22 cellular contexts compared by ENCODE assay signal in the genomic region with DNA sequence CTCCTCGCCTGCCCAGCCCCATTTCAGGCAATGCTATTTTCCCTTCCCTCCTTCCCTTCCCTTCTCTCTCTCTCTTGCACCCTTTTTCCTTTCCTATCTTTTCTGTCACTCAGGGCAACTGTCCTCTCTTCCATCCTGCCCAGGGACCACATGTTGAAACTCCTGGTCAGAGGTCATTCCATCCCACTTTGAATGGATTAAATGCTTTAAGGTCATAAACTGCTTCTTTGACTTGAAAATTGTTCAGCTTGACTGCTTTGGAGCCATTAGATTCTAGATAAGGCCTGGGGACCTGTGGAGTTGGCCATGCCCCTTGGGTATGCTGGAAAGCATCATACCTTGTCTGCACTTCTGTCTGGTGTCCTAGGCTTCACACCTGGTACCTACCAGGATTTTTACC.
DNase-seq lines count a peak whose midpoint lies in the region; ATAC-seq, FAIRE-seq and TF ChIP-seq lines count a peak whose summit lies in the region.
"Had no signal": no experiment of that assay in that cellular context is flagged by ENCODE, and none has a peak within 500 bp of the region (broad histone marks: within the 10 kb centered on the region; RNA-seq: fewer than 3 reads in every experiment).

No MANE protein-coding gene starts in this region.

- no peaks in the 10 kb centered on the region for H3K23me2 ChIP-seq in H1 (ENCODE audit: low read depth, low read length)

- H2BK12ac ChIP-seq in H1 (ENCODE audit: low read depth, low read length), result no peak overlapping the region

- BruUV-seq in IMR-90 (replicated peaks; lab: Mats Ljungman, UMichigan) (no TSS peak), MCF 10A (replicated peaks; lab: Mats Ljungman, UMichigan) (no TSS peak), HepG2 (replicated peaks; lab: Mats Ljungman, UMichigan) (no TSS peak)

- H3K79me2 ChIP-seq in H1 (ENCODE audit: control insufficient read depth in 1 of 2, insufficient read depth in 2 of 2, low read length in 2 of 2) (no peaks in the 10 kb centered on the region), HepG2 (ENCODE audit: insufficient read depth, low read length) (no peaks in the 10 kb centered on the region)

- peaks cover 0 to 9% (median 0%) of the 10 kb centered on the region in 11 experiments; a peak in 2 of 22 replicates for H3K9me3 ChIP-seq in BLaER1 treated with 17β-estradiol and CSF1 and Interleukin-3, amounts not matched to agents 10 nM and 100 nM (replicated peaks in 1 of 11)
- no peaks in the 10 kb centered on the region for H3K9me3 ChIP-seq in IMR-90 (ENCODE audit: control insufficient read depth, insufficient read depth, low read length)
- no peaks in the 10 kb centered on the region for H3K9me3 ChIP-seq in H1 (ENCODE audit: insufficient read depth in 2 of 2, low read depth in 1 of 2, low read length in 1 of 2)
- no peaks in the 10 kb centered on the region for H3K9me3 ChIP-seq in heart right ventricle
- H3K9me3 ChIP-seq in HepG2 (ENCODE audit: low read length), result no peaks in the 10 kb centered on the region

- POLR2A ChIA-PET in IMR-90 (lab: Charles Lee; ENCODE audit: unreplicated experiment) (no interaction called here), H1 (lab: Charles Lee; ENCODE audit: partially characterized antibody) (no interaction called here), MCF 10A (lab: Yijun Ruan, JAX) (no interaction called here), HepG2 (lab: Yijun Ruan, JAX) (no interaction called here)

- H2AK9ac ChIP-seq in IMR-90 (replicated peaks; ENCODE audit: low read depth, low read length, poor library complexity), result no peak overlapping the region

- H3K9ac ChIP-seq in BLaER1 treated with 17β-estradiol and CSF1 and Interleukin-3, amounts not matched to agents 10 nM and 100 nM, result peak overlapping the region in 1 of 11 experiments; percentile 36; a peak in 1 of 22 replicates
- no peak overlapping the region for H3K9ac ChIP-seq in IMR-90 (ENCODE audit: low read depth, low read length)
- H3K9ac ChIP-seq in H1 (replicated peaks in 1 of 4; ENCODE audit: extremely low read depth in 1 of 4, low read depth in 3 of 4, low read length in 3 of 4), result no peak overlapping the region
- H3K9ac ChIP-seq in HepG2 (ENCODE audit: insufficient read depth, low read depth, low read length), result no peak overlapping the region

- H3K36me3 ChIP-seq in BLaER1 treated with 17β-estradiol and CSF1 and Interleukin-3, amounts not matched to agents 10 nM and 100 nM, result peaks cover 0 to 13% (median 4%) of the 10 kb centered on the region in 11 experiments; a peak in 5 of 22 replicates
- H3K36me3 ChIP-seq in IMR-90 (ENCODE audit: control insufficient read depth, insufficient read depth, low read length), result no peaks in the 10 kb centered on the region
- no peaks in the 10 kb centered on the region for H3K36me3 ChIP-seq in H1 (ENCODE audit: control insufficient read depth in 2 of 4, insufficient read depth in 4 of 4, low read length in 3 of 4)
- no peaks in the 10 kb centered on the region for H3K36me3 ChIP-seq in heart right ventricle
- no peaks in the 10 kb centered on the region; a peak in 1 of 5 replicates for H3K36me3 ChIP-seq in HepG2 (replicated peaks in 1 of 2; ENCODE audit: control insufficient read depth in 1 of 2, insufficient read depth in 2 of 2, low read length in 2 of 2)

- H4K8ac ChIP-seq in IMR-90 (ENCODE audit: low read depth in 2 of 2, low read length in 2 of 2) (no peak overlapping the region), H1 (ENCODE audit: extremely low read depth, insufficient read depth, low read length) (no peak overlapping the region)

- H3K36me3 Mint-ChIP-seq in osteocyte (ENCODE audit: unreplicated experiment), result no peaks in the 10 kb centered on the region
- peaks cover 7% of the 10 kb centered on the region for H3K36me3 Mint-ChIP-seq in MCF 10A (ENCODE audit: insufficient read depth, unreplicated experiment)

- H3K4me1 ChIP-seq in BLaER1 treated with 17β-estradiol and CSF1 and Interleukin-3, amounts not matched to agents 10 nM and 100 nM, result peaks cover 26 to 88% (median 59%) of the 10 kb centered on the region in 10 experiments
- H3K4me1 ChIP-seq in IMR-90 (ENCODE audit: control insufficient read depth, insufficient read depth, low read length) (peaks cover 2% of the 10 kb centered on the region), H1 (replicated peaks in 1 of 4; ENCODE audit: control insufficient read depth in 3 of 4, insufficient read depth in 4 of 4, low read length in 3 of 4) (peaks cover 0 to 4% (median 2%) of the 10 kb centered on the region in 4 experiments; a peak in 3 of 7 replicates), heart right ventricle (peaks cover 3 to 47% (median 14%) of the 10 kb centered on the region in 9 donors), HepG2 (ENCODE audit: insufficient read depth, low read length) (no peaks in the 10 kb centered on the region)

- no peak overlapping the region for H4K91ac ChIP-seq in IMR-90 (ENCODE audit: insufficient read depth, low read depth, low read length)
- no peak overlapping the region for H4K91ac ChIP-seq in H1 (replicated peaks; ENCODE audit: insufficient read length, low read length)

- H2AK5ac ChIP-seq in IMR-90 (ENCODE audit: low read depth, low read length), result no peak overlapping the region
- H2AK5ac ChIP-seq in H1 (ENCODE audit: low read depth, low read length), result no peak overlapping the region

- no peak overlapping the region for H3K14ac ChIP-seq in IMR-90 (replicated peaks; ENCODE audit: low read depth, low read length)
- H3K14ac ChIP-seq in H1 (ENCODE audit: insufficient read length), result no peak overlapping the region

- H3K9me3 Mint-ChIP-seq in osteocyte (ENCODE audit: unreplicated experiment), result no peaks in the 10 kb centered on the region
- H3K9me3 Mint-ChIP-seq in MCF 10A (ENCODE audit: unreplicated experiment), result no peaks in the 10 kb centered on the region

- FAIRE-seq in H1 (lab: Jason Lieb, UNC) (no peak), HepG2 (lab: Jason Lieb, UNC) (no peak)
- FAIRE-seq: GM19239 had no signal

- H3K27ac ChIP-seq in BLaER1 treated with 17β-estradiol and CSF1 and Interleukin-3, amounts not matched to agents 10 nM and 100 nM, result peak overlapping the region in 2 of 11 experiments; percentile 41 to 55; a peak in 1 of 22 replicates
- H3K27ac ChIP-seq in IMR-90 (ENCODE audit: insufficient read depth, low read length) (no peak overlapping the region), H1 (ENCODE audit: low read depth, low read length) (no peak overlapping the region), heart right ventricle (peak overlapping the region in 1 of 10 donors; percentile 61), HepG2 (ENCODE audit: extremely low read length, insufficient read depth, low read length) (no peak overlapping the region)
- H3K27ac ChIP-seq: C4-2B had no signal

- TF ChIP-seq EP300 in H1 (IDR thresholded peaks at IDR 0.05; ENCODE audit: borderline replicate concordance in 1 of 2, low read depth in 2 of 2, low read length in 2 of 2) (no peak), HepG2 (IDR thresholded peaks at IDR 0.05; ENCODE audit: low read depth in 2 of 2, low read length in 2 of 2) (no peak), HepG2 (CRISPR knock-in tag; IDR thresholded peaks at IDR 0.05; ENCODE audit: borderline replicate concordance) (no peak)

- H4K5ac ChIP-seq in IMR-90 (ENCODE audit: low read depth, low read length) (no peak overlapping the region), H1 (ENCODE audit: insufficient read length, low read depth, low read length) (no peak overlapping the region)

- TF ChIP-seq RAD21 in IMR-90 (IDR thresholded peaks at IDR 0.05; ENCODE audit: low read length) (no peak), H1 (IDR thresholded peaks at IDR 0.05 in 1 of 2, conservative IDR thresholded peaks at IDR 0.05 in 1 of 2; ENCODE audit: low read depth in 2 of 2, low read length in 2 of 2) (no peak), HepG2 (CRISPR knock-in tag; IDR thresholded peaks at IDR 0.05) (no peak)

- no peak for TF ChIP-seq CTCF in IMR-90 (conservative IDR thresholded peaks at IDR 0.05; ENCODE audit: low read depth, low read length)
- no peak for TF ChIP-seq CTCF in H1 (IDR thresholded peaks at IDR 0.05; ENCODE audit: control extremely low read depth in 1 of 3, insufficient read depth in 1 of 3, low read depth in 1 of 3, low read length in 3 of 3)
- TF ChIP-seq CTCF in osteocyte (IDR thresholded peaks at IDR 0.05), result no peak
- no peak for TF ChIP-seq CTCF in heart right ventricle (IDR thresholded peaks at IDR 0.05)
- TF ChIP-seq CTCF in MCF 10A (IDR thresholded peaks at IDR 0.05; ENCODE audit: unreplicated experiment), result no peak
- TF ChIP-seq CTCF in HepG2 (CRISPR knock-in tag; IDR thresholded peaks at IDR 0.05), result no peak

- CTCF ChIA-PET in IMR-90 (lab: Yijun Ruan, JAX), result no interaction called here
- CTCF ChIA-PET in H1 (lab: Charles Lee; ENCODE audit: partially characterized antibody), result interaction anchor here (0.6 to 1.0 kb wide), 4 partner anchors 13 to 68 kb away, joined by 3 to 6 read pairs (median 4); no protein-coding TSS in a partner anchor
- CTCF ChIA-PET in MCF 10A (lab: Yijun Ruan, JAX), result interaction anchor here (0.6 to 0.7 kb wide), 3 partner anchors 1341 to 1387 kb away, joined by 3 to 4 read pairs (median 4); no protein-coding TSS in a partner anchor
- CTCF ChIA-PET in HepG2 (lab: Yijun Ruan, JAX; ENCODE audit: low intra/inter-chr PET ratio, low total read pairs), result no interaction called here

- H3K27me3 Mint-ChIP-seq in osteocyte (ENCODE audit: unreplicated experiment) (no peaks in the 10 kb centered on the region), MCF 10A (ENCODE audit: insufficient read depth, unreplicated experiment) (no peaks in the 10 kb centered on the region)

- H2BK5ac ChIP-seq in IMR-90 (ENCODE audit: low read depth, low read length, poor library complexity, severe bottlenecking) (no peak overlapping the region), H1 (ENCODE audit: low read depth, low read length) (no peak overlapping the region)

- 0 out of 2 replicates have a peak, but pooled peaks cover 1% of the 10 kb centered on the region for H3K9me1 ChIP-seq in IMR-90 (ENCODE audit: insufficient read depth, low read length)

- H3K4me3 Mint-ChIP-seq in osteocyte (ENCODE audit: unreplicated experiment), result no peak overlapping the region
- H3K4me3 Mint-ChIP-seq in MCF 10A (ENCODE audit: unreplicated experiment), result no peak overlapping the region

- WGBS in IMR-90 (ENCODE audit: extremely low coverage in 2 of 2, insufficient read length in 1 of 2), 2 experiments, result 100% methylated on average over 1 of the region's 1 CpG; no CpG with 5 or more reads in 1 of the 2 experiments
- 100% methylated on average over 1 of the region's 1 CpG; no CpG with 5 or more reads in 1 of the 2 experiments for WGBS in H1 (ENCODE audit: extremely low coverage in 1 of 2, insufficient coverage in 1 of 2, insufficient read length in 1 of 2, insufficient replicate concordance in 2 of 2, low coverage in 1 of 2, low lambda C conversion rate in 2 of 2, missing lambda C conversion rate in 1 of 2), 2 experiments
- WGBS in heart right ventricle, 2 donors, result 100% methylated on average over 1 of the region's 1 CpG
- 88% methylated on average over 1 of the region's 1 CpG for WGBS in HepG2 (ENCODE audit: low lambda C conversion rate)

- no peak overlapping the region for H3K27ac Mint-ChIP-seq in osteocyte (ENCODE audit: unreplicated experiment)
- H3K27ac Mint-ChIP-seq in MCF 10A (ENCODE audit: low read depth, unreplicated experiment), result no peak overlapping the region

- H3K56ac ChIP-seq in IMR-90 (ENCODE audit: extremely low read depth, insufficient read depth, low read length) (no peak overlapping the region), H1 (replicated peaks; ENCODE audit: insufficient read length, low read depth, low read length) (no peak overlapping the region)

- in situ Hi-C loops in IMR-90 (cut with MboI; ENCODE audit: low sequenced_read_pairs), result no loop called here
- in situ Hi-C loops in HepG2 (cut with HindIII; ENCODE audit: extremely low pct_ligation_motif_present, low pct_unique_long_range_greater_than_20kb), result no loop called here

- H2AFZ ChIP-seq in IMR-90 (replicated peaks; ENCODE audit: low read length, poor library complexity) (no peak overlapping the region), H1 (ENCODE audit: low read length) (no peak overlapping the region), HepG2 (ENCODE audit: low read length) (no peak overlapping the region)

- dilution Hi-C loops in IMR-90 (cut with HindIII; ENCODE audit: low sequenced_read_pairs, unreplicated experiment), result no loop called here

- H2BK15ac ChIP-seq in IMR-90 (ENCODE audit: low read depth, low read length), result no peak overlapping the region
- H2BK15ac ChIP-seq in H1 (ENCODE audit: low read length), result no peak overlapping the region

- no peak overlapping the region for H2BK120ac ChIP-seq in IMR-90 (ENCODE audit: low read depth, low read length)
- no peak overlapping the region for H2BK120ac ChIP-seq in H1 (replicated peaks; ENCODE audit: low read depth, low read length)

- no peaks in the 10 kb centered on the region for H3K27me3 ChIP-seq in BLaER1 treated with 17β-estradiol and CSF1 and Interleukin-3, amounts not matched to agents 10 nM and 100 nM
- H3K27me3 ChIP-seq in IMR-90 (ENCODE audit: control insufficient read depth, insufficient read depth, low read length) (no peaks in the 10 kb centered on the region), H1 (replicated peaks in 1 of 4; ENCODE audit: control insufficient read depth in 3 of 4, extremely low read depth in 1 of 4, insufficient read depth in 3 of 4, low read length in 3 of 4) (no peaks in the 10 kb centered on the region; a peak in 1 of 7 replicates), heart right ventricle (no peaks in the 10 kb centered on the region), HepG2 (ENCODE audit: control insufficient read depth in 1 of 2, insufficient read depth in 2 of 2, low read length in 2 of 2) (no peaks in the 10 kb centered on the region)

- H2BK20ac ChIP-seq in IMR-90 (ENCODE audit: low read depth, low read length) (no peak overlapping the region), H1 (ENCODE audit: low read length) (no peak overlapping the region)

- H3K18ac ChIP-seq in IMR-90 (ENCODE audit: low read depth, low read length) (no peak overlapping the region), H1 (ENCODE audit: extremely low read depth, low read length) (no peak overlapping the region)

- H3K4me1 Mint-ChIP-seq in osteocyte (ENCODE audit: unreplicated experiment) (peaks cover 19% of the 10 kb centered on the region), MCF 10A (ENCODE audit: insufficient read depth, unreplicated experiment) (no peaks in the 10 kb centered on the region)

- H3K4me2 ChIP-seq in BLaER1 treated with 17β-estradiol and CSF1 and Interleukin-3, amounts not matched to agents 10 nM and 100 nM, result peak overlapping the region in 8 of 11 experiments; percentile 14 to 88 (median 60); a peak in 15 of 22 replicates
- H3K4me2 ChIP-seq in IMR-90 (ENCODE audit: low read depth, low read length) (no peak overlapping the region), H1 (ENCODE audit: insufficient read depth in 1 of 2, low read depth in 2 of 2, low read length in 2 of 2) (no peak overlapping the region), HepG2 (ENCODE audit: low read depth, low read length) (no peak overlapping the region)

- no peak overlapping the region for H3K4ac ChIP-seq in IMR-90 (ENCODE audit: low read depth, low read length)
- peak overlapping the region; percentile 32 for H3K4ac ChIP-seq in H1 (replicated peaks; ENCODE audit: insufficient read length, low read depth, low read length)

- no peak for DNase-seq in IMR-90
- DNase-seq in H1 (ENCODE audit: low read depth in 1 of 2, low spot score in 2 of 2), result no peak
- peak; percentile 27 for DNase-seq in osteocyte (ENCODE audit: extremely low spot score, unreplicated experiment)
- DNase-seq in heart right ventricle, result no peak
- DNase-seq in MCF 10A (ENCODE audit: unreplicated experiment), result no peak
- no peak for DNase-seq in HepG2 (ENCODE audit: low spot score)
- no peak for DNase-seq in NAMALWA (ENCODE audit: low spot score)
- DNase-seq: GF-D8; GOT3; NCI-H1048; NCI-H1417 treated with DMSO at 0.1 percent for 48 hours; NCI-H187 treated with DMSO at 0.1 percent for 48 hours; NCI-H226; NCI-H510A treated with DMSO at 0.1 percent for 48 hours; NCI-H748 treated with DMSO at 0.1 percent for 48 hours; NK-92 treated with Interleukin-12 subunit alpha and Interleukin-12 subunit beta, amount 100 ng/mL, for 24 hours; SIG-M5 had no signal

- H3K23ac ChIP-seq in IMR-90 (ENCODE audit: low read depth, low read length), result 0 out of 2 replicates have a peak overlapping the region, but pooled peaks have one; percentile 27
- no peak overlapping the region for H3K23ac ChIP-seq in H1 (ENCODE audit: insufficient read length)

- intact Hi-C loops in IMR-90 (cut with micrococcal nuclease) (no loop called here), heart right ventricle (cut with DNase I) (no loop called here), MCF 10A (cut with micrococcal nuclease) (no loop called here), HepG2 (cut with micrococcal nuclease; ENCODE audit: unreplicated experiment) (no loop called here)

- H3K4me3 ChIP-seq in BLaER1 treated with 17β-estradiol and CSF1 and Interleukin-3, amounts not matched to agents 10 nM and 100 nM, result no peak overlapping the region
- no peak overlapping the region for H3K4me3 ChIP-seq in IMR-90 (ENCODE audit: insufficient read depth, low read depth, low read length)
- H3K4me3 ChIP-seq in H1 (ENCODE audit: extremely low read depth in 1 of 4, insufficient read depth in 2 of 4, low read depth in 3 of 4, low read length in 4 of 4), result no peak overlapping the region
- no peak overlapping the region for H3K4me3 ChIP-seq in heart right ventricle
- H3K4me3 ChIP-seq in HepG2 (replicated peaks in 1 of 3; ENCODE audit: insufficient read depth in 1 of 3, low read depth in 2 of 3, low read length in 3 of 3), result no peak overlapping the region

- H4K20me1 ChIP-seq in BLaER1 treated with 17β-estradiol and CSF1 and Interleukin-3, amounts not matched to agents 10 nM and 100 nM, result peaks cover 0 to 14% (median 0%) of the 10 kb centered on the region in 11 experiments; a peak in 8 of 22 replicates
- H4K20me1 ChIP-seq in IMR-90 (ENCODE audit: insufficient read depth, low read length) (no peaks in the 10 kb centered on the region), H1 (replicated peaks in 1 of 2; ENCODE audit: control insufficient read depth in 1 of 2, insufficient read depth in 2 of 2, low read length in 2 of 2) (peaks cover 0 to 1% of the 10 kb centered on the region in 2 experiments), HepG2 (ENCODE audit: insufficient read depth, low read length) (no peaks in the 10 kb centered on the region)

- ATAC-seq in IMR-90 (ENCODE audit: low read depth) (no peak), heart right ventricle (no peak), HepG2 (no peak)
- ATAC-seq: HCT116, Panc1 had no signal

- peaks cover 0 to 5% of the 10 kb centered on the region in 2 experiments; a peak in 1 of 4 replicates for H3K79me1 ChIP-seq in IMR-90 (ENCODE audit: low read depth in 1 of 2, low read length in 2 of 2)
- H3K79me1 ChIP-seq in H1 (ENCODE audit: low read depth, low read length), result no peaks in the 10 kb centered on the region

- TF ChIP-seq POLR2A in IMR-90 (IDR thresholded peaks at IDR 0.05; ENCODE audit: low read depth, low read length) (no peak), H1 (IDR thresholded peaks at IDR 0.05; ENCODE audit: control extremely low read depth in 1 of 2, low read depth in 2 of 2, low read length in 2 of 2) (no peak), HepG2 (IDR thresholded peaks at IDR 0.05; ENCODE audit: insufficient read depth in 1 of 2, low read depth in 2 of 2, low read length in 2 of 2) (no peak)

Comparison
In these comparisons a context has a peak if more than half of its experiments do, and no peak if none do; other contexts are left out.
1. H3K4me2 ChIP-seq: peak in BLaER1 treated with 17β-estradiol and CSF1 and Interleukin-3, amounts not matched to agents 10 nM and 100 nM (8 of 11); none in IMR-90 (single experiment), H1 (0 of 2) and HepG2 (single experiment).
2. CTCF ChIA-PET loops: an anchor here in H1 (0.6 to 1.0 kb wide) and MCF 10A (0.6 to 0.7 kb wide); none called in IMR-90 and HepG2.